8 cellular contexts compared by ENCODE assay signal in the genomic region with DNA sequence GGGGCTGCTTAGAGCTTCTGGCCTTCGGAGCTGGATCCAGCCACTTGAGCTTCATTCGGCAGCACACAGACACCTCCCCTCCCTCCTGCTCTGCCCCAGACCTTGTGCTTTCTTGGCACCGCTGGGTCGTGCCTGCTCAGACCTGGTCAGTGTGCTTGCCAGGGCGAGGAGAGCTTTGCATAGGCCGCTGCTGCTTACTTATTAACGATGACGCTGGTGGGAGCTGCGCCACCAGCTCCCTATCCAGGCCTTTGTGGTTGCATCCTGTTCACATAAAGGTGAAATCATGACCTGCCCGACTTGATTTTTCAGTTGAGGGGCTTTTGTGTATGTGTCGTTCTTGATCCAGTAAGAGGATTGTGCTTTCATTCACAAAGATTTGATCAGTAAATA.
DNase-seq lines count a peak whose midpoint lies in the region; ATAC-seq and TF ChIP-seq lines count a peak whose summit lies in the region.

No MANE protein-coding gene starts in this region.

- no peaks in the 10 kb centered on the region for H3K27me3 ChIP-seq in neural cell (ENCODE audit: insufficient read depth, low read depth, low read length)

- no peak for TF ChIP-seq CTCF in neural cell (IDR thresholded peaks at IDR 0.05; ENCODE audit: poor library complexity, severe bottlenecking)
- TF ChIP-seq CTCF in lower leg skin (IDR thresholded peaks at IDR 0.05) = no peak

- H3K79me2 ChIP-seq in neural cell (replicated peaks; ENCODE audit: insufficient read depth, low read length) = peaks cover 75% of the 10 kb centered on the region

- H3K9me2 ChIP-seq in neural cell (ENCODE audit: insufficient read depth, low read length) = no peaks in the 10 kb centered on the region

- no peak for TF ChIP-seq EP300 in neural cell (conservative IDR thresholded peaks at IDR 0.05; ENCODE audit: poor library complexity, severe bottlenecking)

- 58 to 61% methylated on average over 9 to 11 of the region's 11 CpGs for WGBS in lower leg skin, 2 donors

- H3K4me1 Mint-ChIP-seq in T-helper 17 cell = peaks cover 43% of the 10 kb centered on the region

- H3K27ac Mint-ChIP-seq in T-helper 17 cell = no peak overlapping the region

- no peak overlapping the region for H2AFZ ChIP-seq in neural cell (ENCODE audit: low read depth, low read length)

- TF ChIP-seq RAD21 in neural cell (conservative IDR thresholded peaks at IDR 0.05) = no peak

- no peaks in the 10 kb centered on the region for H3K27me3 Mint-ChIP-seq in T-helper 17 cell

- H3K36me3 Mint-ChIP-seq in T-helper 17 cell (ENCODE audit: low read depth) = no peaks in the 10 kb centered on the region

- DNase-seq in DMS153 (lab: John Stamatoyannopoulos, UW) (peak; percentile 63), M059J (ENCODE audit: low read depth) (peak; percentile 56), activated gamma-delta T cell (lab: John Stamatoyannopoulos, UW) (no peak), T-helper 17 cell (no peak), lower leg skin (ENCODE audit: low spot score in 2 of 2) (no peak)

- intact Hi-C loops in lower leg skin (cut with DNase I; ENCODE audit: low total_unique reads) = no loop called here

- no peaks in the 10 kb centered on the region for H3K9me3 ChIP-seq in neural cell (ENCODE audit: low read length)
- no peaks in the 10 kb centered on the region for H3K9me3 ChIP-seq in T-helper 17 cell (ENCODE audit: control insufficient read depth, low read length, poor library complexity, severe bottlenecking)

- peaks cover 5% of the 10 kb centered on the region for H3F3A ChIP-seq in neural cell (ENCODE audit: insufficient read depth, low read length, poor library complexity, severe bottlenecking)

- no peaks in the 10 kb centered on the region for H3K36me3 ChIP-seq in neural cell (ENCODE audit: insufficient read depth, low read length)

- ATAC-seq in GM21360 (IDR thresholded peaks at IDR 0.05; ENCODE audit: unreplicated experiment) (peak; percentile 21), T-helper 17 cell (no peak)

- H3K4me3 Mint-ChIP-seq in T-helper 17 cell = no peak overlapping the region

- no peak for TF ChIP-seq POLR2A in lower leg skin (IDR thresholded peaks at IDR 0.05)

- no peak overlapping the region for H3K4me2 ChIP-seq in neural cell (ENCODE audit: low read length)

- H3K27ac ChIP-seq in cingulate gyrus (ENCODE audit: low read depth, low read length) (peak overlapping the region; percentile 70), neural cell (ENCODE audit: low read length) (peak overlapping the region; percentile 20)

- H4K20me1 ChIP-seq in neural cell (ENCODE audit: insufficient read depth) = no peaks in the 10 kb centered on the region

- peak overlapping the region; percentile 34 for H3K9ac ChIP-seq in neural cell (ENCODE audit: low read length)

- peak overlapping the region; percentile 31 for H3K4me3 ChIP-seq in neural cell (ENCODE audit: low read length)
- no peak overlapping the region for H3K4me3 ChIP-seq in lower leg skin (ENCODE audit: low read depth, poor library complexity, severe bottlenecking)

TF ChIP-seq in neural cell, 6 proteins besides CTCF, POLR2A, EP300 and RAD21:
- TF ChIP-seq SMC3 (conservative IDR thresholded peaks at IDR 0.05; ENCODE audit: poor library complexity) = no peak
- peak; percentile 2 for TF ChIP-seq MXI1 (conservative IDR thresholded peaks at IDR 0.05; ENCODE audit: poor library complexity, severe bottlenecking)

Comparison
In these comparisons a context has a peak if more than half of its experiments do, and no peak if none do; other contexts are left out.
1. DNase-seq: peak in DMS153 (single experiment) and M059J (single experiment); none in activated gamma-delta T cell (single experiment), T-helper 17 cell (0 of 3) and lower leg skin (0 of 2).